1 cellular context compared by ENCODE assay signal in the genomic region with DNA sequence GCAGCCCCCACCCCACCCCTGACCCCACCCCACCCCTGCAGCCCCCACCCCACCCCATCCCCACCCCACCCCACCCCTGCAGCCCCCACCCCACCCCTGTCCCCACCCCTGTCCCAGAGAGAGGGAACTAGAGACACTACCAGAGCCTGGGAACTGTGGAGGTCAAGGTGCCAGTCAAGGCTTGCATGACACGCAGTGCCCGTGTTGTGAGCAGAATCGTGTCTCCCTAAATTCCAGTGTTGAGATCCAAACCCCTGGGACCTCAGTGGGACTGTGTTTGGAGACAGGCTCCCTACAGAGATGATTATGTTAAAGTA.
TF ChIP-seq lines count a peak whose summit lies in the region.

No MANE protein-coding gene starts in this region.

TF ChIP-seq in HepG2, 621 proteins besides CTCF, POLR2A, EP300 and RAD21:
- TF ChIP-seq ZNF30 (CRISPR knock-in tag; IDR thresholded peaks at IDR 0.05) (no peak), RBAK (CRISPR knock-in tag; IDR thresholded peaks at IDR 0.05) (no peak), ZMYM4 (CRISPR knock-in tag; IDR thresholded peaks at IDR 0.05) (no peak), ZNF75D (CRISPR knock-in tag; IDR thresholded peaks at IDR 0.05; ENCODE audit: borderline replicate concordance) (no peak), SNAPC2 (CRISPR knock-in tag; IDR thresholded peaks at IDR 0.05) (no peak), NR3C1 (CRISPR knock-in tag; IDR thresholded peaks at IDR 0.05) (no peak), NFYC (CRISPR knock-in tag; IDR thresholded peaks at IDR 0.05) (no peak), SMAD1 (CRISPR knock-in tag; IDR thresholded peaks at IDR 0.05; ENCODE audit: borderline replicate concordance, low read depth) (no peak), ZNF431 (CRISPR knock-in tag; IDR thresholded peaks at IDR 0.05; ENCODE audit: borderline replicate concordance, low read depth) (no peak)
- TF ChIP-seq, protein P1, sequence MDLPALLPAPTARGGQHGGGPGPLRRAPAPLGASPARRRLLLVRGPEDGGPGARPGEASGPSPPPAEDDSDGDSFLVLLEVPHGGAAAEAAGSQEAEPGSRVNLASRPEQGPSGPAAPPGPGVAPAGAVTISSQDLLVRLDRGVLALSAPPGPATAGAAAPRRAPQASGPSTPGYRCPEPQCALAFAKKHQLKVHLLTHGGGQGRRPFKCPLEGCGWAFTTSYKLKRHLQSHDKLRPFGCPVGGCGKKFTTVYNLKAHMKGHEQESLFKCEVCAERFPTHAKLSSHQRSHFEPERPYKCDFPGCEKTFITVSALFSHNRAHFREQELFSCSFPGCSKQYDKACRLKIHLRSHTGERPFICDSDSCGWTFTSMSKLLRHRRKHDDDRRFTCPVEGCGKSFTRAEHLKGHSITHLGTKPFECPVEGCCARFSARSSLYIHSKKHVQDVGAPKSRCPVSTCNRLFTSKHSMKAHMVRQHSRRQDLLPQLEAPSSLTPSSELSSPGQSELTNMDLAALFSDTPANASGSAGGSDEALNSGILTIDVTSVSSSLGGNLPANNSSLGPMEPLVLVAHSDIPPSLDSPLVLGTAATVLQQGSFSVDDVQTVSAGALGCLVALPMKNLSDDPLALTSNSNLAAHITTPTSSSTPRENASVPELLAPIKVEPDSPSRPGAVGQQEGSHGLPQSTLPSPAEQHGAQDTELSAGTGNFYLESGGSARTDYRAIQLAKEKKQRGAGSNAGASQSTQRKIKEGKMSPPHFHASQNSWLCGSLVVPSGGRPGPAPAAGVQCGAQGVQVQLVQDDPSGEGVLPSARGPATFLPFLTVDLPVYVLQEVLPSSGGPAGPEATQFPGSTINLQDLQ (CRISPR knock-in tag; IDR thresholded peaks at IDR 0.05), result no peak
- TF ChIP-seq, protein P2, sequence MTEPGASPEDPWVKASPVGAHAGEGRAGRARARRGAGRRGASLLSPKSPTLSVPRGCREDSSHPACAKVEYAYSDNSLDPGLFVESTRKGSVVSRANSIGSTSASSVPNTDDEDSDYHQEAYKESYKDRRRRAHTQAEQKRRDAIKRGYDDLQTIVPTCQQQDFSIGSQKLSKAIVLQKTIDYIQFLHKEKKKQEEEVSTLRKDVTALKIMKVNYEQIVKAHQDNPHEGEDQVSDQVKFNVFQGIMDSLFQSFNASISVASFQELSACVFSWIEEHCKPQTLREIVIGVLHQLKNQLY (CRISPR knock-in tag; IDR thresholded peaks at IDR 0.05), result no peak
